Comparison of ENCODE assay signal across 20 cellular contexts in genomic region chr2:58794103-58794502, GRCh38.
"Had no signal": no experiment of that assay in that cellular context is flagged by ENCODE, and none has a peak within 500 bp of the region (broad histone marks: within the 10 kb centered on the region; RNA-seq: fewer than 3 reads in every experiment).

No MANE protein-coding gene starts in this region.

- H3K9me3 ChIP-seq: gastroesophageal sphincter, ovary, prostate gland, spleen, testis, vagina had no signal

- DNase-seq: activated B cell treated with CpG ODN at 0.5 μM for 24 hours; activated CD4-positive, alpha-beta memory T cell treated with anti-CD3 and anti-CD28 coated beads, Interleukin-2, amount 10 ng/mL, durations not matched to agents 7 days and 5 days; activated CD4-positive, alpha-beta T cell treated with anti-CD3 and anti-CD28 coated beads for 4 hours; activated effector memory CD4-positive, alpha-beta T cell treated with Interleukin-2 at 50 U/mL for 16 hours; activated naive CD4-positive, alpha-beta T cell treated with anti-CD3 and anti-CD28 coated beads, Interleukin-2, amount 10 ng/mL, durations not matched to agents 7 days and 5 days; activated T-cell treated with anti-CD3 and anti-CD28 coated beads, Interleukin-2, amount 50 U/mL, for 72 hours; aorta; heart right ventricle; islet precursor cell; left cardiac atrium; ovary; spleen; stimulated activated CD4-positive, alpha-beta T cell treated with anti-CD3 and anti-CD28 coated beads, Interleukin-4, amount 100 ng/mL, for 1 hour; stimulated activated naive CD4-positive, alpha-beta T cell; testis had no signal

- H3K27ac ChIP-seq: epithelial cell of prostate, gastroesophageal sphincter, heart right ventricle, ovary, prostate gland, spleen, testis, vagina had no signal

- H3K4me3 ChIP-seq: gastroesophageal sphincter, heart right ventricle, ovary, prostate gland, spleen, testis, vagina had no signal

- H3K27me3 ChIP-seq: ovary, testis, vagina had no signal

- H3K4me1 ChIP-seq: gastroesophageal sphincter, heart right ventricle, prostate gland, spleen, testis, vagina had no signal

- H3K36me3 ChIP-seq: gastroesophageal sphincter, heart right ventricle, ovary, prostate gland, spleen, vagina had no signal

- ATAC-seq: activated T-cell treated with anti-CD3 and anti-CD28 coated beads, Interleukin-2, amount 50 U/mL, for 72 hours; gastroesophageal sphincter; heart right ventricle; left cardiac atrium; natural killer cell treated with Interleukin-12 subunit alpha and Interleukin-12 subunit beta and Interleukin-15 and Interleukin-18, amount 100 ng/mL, for 72 hours had no signal
